7 cellular contexts compared by ENCODE assay signal in the genomic region with DNA sequence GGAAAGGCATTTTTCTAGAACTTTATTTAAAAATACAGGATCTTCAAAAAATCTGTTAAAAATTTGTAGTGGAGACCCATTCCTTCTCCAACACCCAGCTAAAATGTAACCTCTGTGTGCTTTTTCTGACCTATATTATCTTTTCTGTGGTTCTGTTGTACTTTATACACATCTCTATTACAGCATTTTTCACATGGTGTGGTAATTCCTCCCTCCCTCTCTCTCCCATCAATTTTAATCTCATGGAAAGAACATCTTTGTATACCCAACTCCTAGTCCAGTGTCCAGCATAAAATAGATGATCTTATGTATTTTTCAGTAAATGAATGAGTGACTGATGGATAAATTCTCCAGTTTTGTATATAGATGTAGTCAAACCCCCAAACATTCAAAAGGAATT.
"Had no signal": no experiment of that assay in that cellular context is flagged by ENCODE, and none has a peak within 500 bp of the region (broad histone marks: within the 10 kb centered on the region; RNA-seq: fewer than 3 reads in every experiment).

No MANE protein-coding gene starts in this region.

- DNase-seq: GM23248, GOT3, H9, HCEC 1CT, KG1 had no signal

- ATAC-seq: K562 had no signal

- H3K4me3 ChIP-seq: GM23248, K562 had no signal

- FAIRE-seq: HTR-8/SVneo, K562 had no signal

- H3K9ac ChIP-seq: GM23248 had no signal

- H2AFZ ChIP-seq: GM23248 had no signal

- H3K27ac ChIP-seq: GM23248 had no signal
